Comparison of ENCODE assay signal across 25 cellular contexts in the genomic region with DNA sequence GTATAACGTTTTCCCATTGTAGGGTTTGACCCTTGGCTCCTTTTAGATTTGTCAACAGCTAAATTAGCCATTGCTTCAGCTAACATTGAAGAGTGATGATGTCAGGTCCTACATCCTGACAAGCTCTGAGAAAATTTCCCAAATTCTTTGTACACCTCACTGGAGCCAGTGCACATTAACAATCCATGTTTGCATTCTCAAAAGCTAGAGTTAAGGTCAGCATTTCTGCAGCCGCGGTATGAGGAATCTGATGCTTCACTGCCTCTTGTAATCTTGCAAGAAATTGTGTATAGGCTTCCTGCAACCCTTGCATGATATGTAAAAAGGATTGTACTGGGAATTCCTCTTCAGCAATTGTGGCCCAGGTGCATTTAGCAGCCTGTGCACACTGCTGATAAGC.
"Had no signal": no experiment of that assay in that cellular context is flagged by ENCODE, and none has a peak within 500 bp of the region (broad histone marks: within the 10 kb centered on the region; RNA-seq: fewer than 3 reads in every experiment).

No MANE protein-coding gene starts in this region.

- H3K4me3 ChIP-seq: cardiac muscle cell, prostate gland had no signal

- ATAC-seq: left ventricle myocardium superior; natural killer cell; right cardiac atrium; stimulated activated naive CD8-positive, alpha-beta T cell treated with anti-CD3 and anti-CD28 coated beads, Interleukin-15, Interleukin-2, amounts not matched to agents 100 U/mL and 50 U/mL, for 24 hours; T-helper 17 cell had no signal

- H3K27ac Mint-ChIP-seq: activated naive CD8-positive, alpha-beta T cell treated with anti-CD3 and anti-CD28 coated beads, Interleukin-2, amount 10 ng/mL, durations not matched to agents 7 days and 5 days; dendritic cell treated with granulocyte-macrophage colony-stimulating factor and Interleukin-4, amounts not matched to agents 40 ng/mL and 50 ng/mL, for 4 days; mesothelial cell of epicardium; natural killer cell; T-helper 17 cell had no signal

- H3K4me1 Mint-ChIP-seq: activated naive CD8-positive, alpha-beta T cell treated with anti-CD3 and anti-CD28 coated beads, Interleukin-2, amount 10 ng/mL, durations not matched to agents 7 days and 5 days; T-helper 17 cell had no signal

- H3K4me1 ChIP-seq: prostate gland had no signal

- H3K27ac ChIP-seq: cardiac muscle cell, prostate gland had no signal

- DNase-seq: activated CD4-positive, alpha-beta T cell treated with anti-CD3 and anti-CD28 coated beads for 4 hours; activated CD4-positive, alpha-beta T cell treated with anti-CD3 and anti-CD28 coated beads, Interleukin-2, amount 50 U/mL, for 48 hours; activated CD4-positive, CD25-positive, alpha-beta regulatory T cell; activated CD8-positive, alpha-beta memory T cell treated with anti-CD3 and anti-CD28 coated beads, Interleukin-2, amount 50 U/mL, for 48 hours; activated naive CD4-positive, alpha-beta T cell treated with Interleukin-2 at 50 U/mL for 16 hours; activated naive CD8-positive, alpha-beta T cell treated with anti-CD3 and anti-CD28 coated beads, Interleukin-2, amount 10 ng/mL, durations not matched to agents 7 days and 5 days; activated T-cell treated with anti-CD3 and anti-CD28 coated beads, Interleukin-2, amount 50 U/mL, for 48 hours; amniotic stem cell; effector CD4-positive, alpha-beta T cell; erythroblast; foreskin fibroblast; kidney; left ventricle myocardium superior; mammary epithelial cell; natural killer cell; right cardiac atrium; stimulated activated CD4-positive, alpha-beta T cell treated with anti-CD3 and anti-CD28 coated beads, Interleukin-12 subunit alpha, Interleukin-12 subunit beta, amount 100 ng/mL, for 4 hours; stimulated activated CD4-positive, alpha-beta T cell treated with anti-CD3 and anti-CD28 coated beads, Interleukin-4, amount 100 ng/mL, for 4 hours; stimulated activated naive CD8-positive, alpha-beta T cell treated with anti-CD3 and anti-CD28 coated beads, Interleukin-15, Interleukin-2, amounts not matched to agents 100 U/mL and 50 U/mL, for 24 hours; T-helper 17 cell had no signal

- H3K4me3 Mint-ChIP-seq: activated naive CD8-positive, alpha-beta T cell treated with anti-CD3 and anti-CD28 coated beads, Interleukin-2, amount 10 ng/mL, durations not matched to agents 7 days and 5 days; dendritic cell treated with granulocyte-macrophage colony-stimulating factor and Interleukin-4, amounts not matched to agents 40 ng/mL and 50 ng/mL, for 4 days; mesothelial cell of epicardium; natural killer cell; T-helper 17 cell had no signal

- H3K9me3 ChIP-seq: prostate gland had no signal

- H3K27me3 ChIP-seq: cardiac muscle cell had no signal

- H3K9me3 Mint-ChIP-seq: activated naive CD8-positive, alpha-beta T cell treated with anti-CD3 and anti-CD28 coated beads, Interleukin-2, amount 10 ng/mL, durations not matched to agents 7 days and 5 days; dendritic cell treated with granulocyte-macrophage colony-stimulating factor and Interleukin-4, amounts not matched to agents 40 ng/mL and 50 ng/mL, for 4 days; mesothelial cell of epicardium; natural killer cell had no signal

- H3K36me3 ChIP-seq: cardiac muscle cell, prostate gland had no signal

- FAIRE-seq: endometrium, kidney had no signal

- H3K36me3 Mint-ChIP-seq: activated naive CD8-positive, alpha-beta T cell treated with anti-CD3 and anti-CD28 coated beads, Interleukin-2, amount 10 ng/mL, durations not matched to agents 7 days and 5 days; mesothelial cell of epicardium; natural killer cell had no signal
